ENCODE assay signal across 1 cellular context in the genomic region with DNA sequence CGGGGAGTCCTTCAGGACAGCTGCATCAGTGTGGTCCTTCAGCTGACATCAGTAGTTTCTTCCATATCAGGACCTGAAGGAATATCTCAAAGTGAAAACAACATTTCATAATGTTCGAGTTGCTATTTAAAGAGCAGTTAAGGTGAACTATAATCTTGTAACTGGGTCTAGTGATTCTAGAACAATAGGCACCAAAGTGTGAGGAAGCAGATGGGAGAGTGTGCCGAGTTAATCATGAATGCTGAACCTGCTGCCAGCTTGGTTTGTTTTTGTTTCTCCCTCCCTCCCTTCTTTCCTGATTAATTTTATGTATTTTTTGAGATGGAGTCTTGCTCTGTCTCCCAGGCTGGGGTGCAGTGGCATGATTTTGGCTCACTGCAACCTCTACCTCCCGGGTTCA.
TF ChIP-seq lines count a peak whose summit lies in the region.

No MANE protein-coding gene starts in this region.

TF ChIP-seq in GM23338, 12 proteins besides CTCF, POLR2A, EP300 and RAD21 (continued from another document):
- TF ChIP-seq, protein P1, sequence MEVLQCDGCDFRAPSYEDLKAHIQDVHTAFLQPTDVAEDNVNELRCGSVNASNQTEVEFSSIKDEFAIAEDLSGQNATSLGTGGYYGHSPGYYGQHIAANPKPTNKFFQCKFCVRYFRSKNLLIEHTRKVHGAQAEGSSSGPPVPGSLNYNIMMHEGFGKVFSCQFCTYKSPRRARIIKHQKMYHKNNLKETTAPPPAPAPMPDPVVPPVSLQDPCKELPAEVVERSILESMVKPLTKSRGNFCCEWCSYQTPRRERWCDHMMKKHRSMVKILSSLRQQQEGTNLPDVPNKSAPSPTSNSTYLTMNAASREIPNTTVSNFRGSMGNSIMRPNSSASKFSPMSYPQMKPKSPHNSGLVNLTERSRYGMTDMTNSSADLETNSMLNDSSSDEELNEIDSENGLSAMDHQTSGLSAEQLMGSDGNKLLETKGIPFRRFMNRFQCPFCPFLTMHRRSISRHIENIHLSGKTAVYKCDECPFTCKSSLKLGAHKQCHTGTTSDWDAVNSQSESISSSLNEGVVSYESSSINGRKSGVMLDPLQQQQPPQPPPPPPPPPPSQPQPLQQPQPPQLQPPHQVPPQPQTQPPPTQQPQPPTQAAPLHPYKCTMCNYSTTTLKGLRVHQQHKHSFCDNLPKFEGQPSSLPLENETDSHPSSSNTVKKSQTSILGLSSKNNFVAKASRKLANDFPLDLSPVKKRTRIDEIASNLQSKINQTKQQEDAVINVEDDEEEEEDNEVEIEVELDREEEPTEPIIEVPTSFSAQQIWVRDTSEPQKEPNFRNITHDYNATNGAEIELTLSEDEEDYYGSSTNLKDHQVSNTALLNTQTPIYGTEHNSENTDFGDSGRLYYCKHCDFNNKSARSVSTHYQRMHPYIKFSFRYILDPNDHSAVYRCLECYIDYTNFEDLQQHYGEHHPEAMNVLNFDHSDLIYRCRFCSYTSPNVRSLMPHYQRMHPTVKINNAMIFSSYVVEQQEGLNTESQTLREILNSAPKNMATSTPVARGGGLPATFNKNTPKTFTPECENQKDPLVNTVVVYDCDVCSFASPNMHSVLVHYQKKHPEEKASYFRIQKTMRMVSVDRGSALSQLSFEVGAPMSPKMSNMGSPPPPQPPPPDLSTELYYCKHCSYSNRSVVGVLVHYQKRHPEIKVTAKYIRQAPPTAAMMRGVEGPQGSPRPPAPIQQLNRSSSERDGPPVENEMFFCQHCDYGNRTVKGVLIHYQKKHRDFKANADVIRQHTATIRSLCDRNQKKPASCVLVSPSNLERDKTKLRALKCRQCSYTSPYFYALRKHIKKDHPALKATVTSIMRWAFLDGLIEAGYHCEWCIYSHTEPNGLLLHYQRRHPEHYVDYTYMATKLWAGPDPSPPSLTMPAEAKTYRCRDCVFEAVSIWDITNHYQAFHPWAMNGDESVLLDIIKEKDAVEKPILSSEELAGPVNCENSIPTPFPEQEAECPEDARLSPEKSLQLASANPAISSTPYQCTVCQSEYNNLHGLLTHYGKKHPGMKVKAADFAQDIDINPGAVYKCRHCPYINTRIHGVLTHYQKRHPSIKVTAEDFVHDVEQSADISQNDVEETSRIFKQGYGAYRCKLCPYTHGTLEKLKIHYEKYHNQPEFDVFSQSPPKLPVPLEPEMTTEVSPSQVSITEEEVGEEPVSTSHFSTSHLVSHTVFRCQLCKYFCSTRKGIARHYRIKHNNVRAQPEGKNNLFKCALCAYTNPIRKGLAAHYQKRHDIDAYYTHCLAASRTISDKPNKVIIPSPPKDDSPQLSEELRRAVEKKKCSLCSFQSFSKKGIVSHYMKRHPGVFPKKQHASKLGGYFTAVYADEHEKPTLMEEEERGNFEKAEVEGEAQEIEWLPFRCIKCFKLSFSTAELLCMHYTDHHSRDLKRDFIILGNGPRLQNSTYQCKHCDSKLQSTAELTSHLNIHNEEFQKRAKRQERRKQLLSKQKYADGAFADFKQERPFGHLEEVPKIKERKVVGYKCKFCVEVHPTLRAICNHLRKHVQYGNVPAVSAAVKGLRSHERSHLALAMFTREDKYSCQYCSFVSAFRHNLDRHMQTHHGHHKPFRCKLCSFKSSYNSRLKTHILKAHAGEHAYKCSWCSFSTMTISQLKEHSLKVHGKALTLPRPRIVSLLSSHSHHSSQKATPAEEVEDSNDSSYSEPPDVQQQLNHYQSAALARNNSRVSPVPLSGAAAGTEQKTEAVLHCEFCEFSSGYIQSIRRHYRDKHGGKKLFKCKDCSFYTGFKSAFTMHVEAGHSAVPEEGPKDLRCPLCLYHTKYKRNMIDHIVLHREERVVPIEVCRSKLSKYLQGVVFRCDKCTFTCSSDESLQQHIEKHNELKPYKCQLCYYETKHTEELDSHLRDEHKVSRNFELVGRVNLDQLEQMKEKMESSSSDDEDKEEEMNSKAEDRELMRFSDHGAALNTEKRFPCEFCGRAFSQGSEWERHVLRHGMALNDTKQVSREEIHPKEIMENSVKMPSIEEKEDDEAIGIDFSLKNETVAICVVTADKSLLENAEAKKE (CRISPR knock-in tag; IDR thresholded peaks at IDR 0.05): no peak
- TF ChIP-seq JUNB (IDR thresholded peaks at IDR 0.05; ENCODE audit: unreplicated experiment) (no peak), ZNF114 (CRISPR knock-in tag; IDR thresholded peaks at IDR 0.05) (no peak), NANOG (IDR thresholded peaks at IDR 0.05; ENCODE audit: borderline replicate concordance) (no peak), ZNF331 (CRISPR knock-in tag; IDR thresholded peaks at IDR 0.05; ENCODE audit: low read depth) (no peak)
- TF ChIP-seq, protein P2, sequence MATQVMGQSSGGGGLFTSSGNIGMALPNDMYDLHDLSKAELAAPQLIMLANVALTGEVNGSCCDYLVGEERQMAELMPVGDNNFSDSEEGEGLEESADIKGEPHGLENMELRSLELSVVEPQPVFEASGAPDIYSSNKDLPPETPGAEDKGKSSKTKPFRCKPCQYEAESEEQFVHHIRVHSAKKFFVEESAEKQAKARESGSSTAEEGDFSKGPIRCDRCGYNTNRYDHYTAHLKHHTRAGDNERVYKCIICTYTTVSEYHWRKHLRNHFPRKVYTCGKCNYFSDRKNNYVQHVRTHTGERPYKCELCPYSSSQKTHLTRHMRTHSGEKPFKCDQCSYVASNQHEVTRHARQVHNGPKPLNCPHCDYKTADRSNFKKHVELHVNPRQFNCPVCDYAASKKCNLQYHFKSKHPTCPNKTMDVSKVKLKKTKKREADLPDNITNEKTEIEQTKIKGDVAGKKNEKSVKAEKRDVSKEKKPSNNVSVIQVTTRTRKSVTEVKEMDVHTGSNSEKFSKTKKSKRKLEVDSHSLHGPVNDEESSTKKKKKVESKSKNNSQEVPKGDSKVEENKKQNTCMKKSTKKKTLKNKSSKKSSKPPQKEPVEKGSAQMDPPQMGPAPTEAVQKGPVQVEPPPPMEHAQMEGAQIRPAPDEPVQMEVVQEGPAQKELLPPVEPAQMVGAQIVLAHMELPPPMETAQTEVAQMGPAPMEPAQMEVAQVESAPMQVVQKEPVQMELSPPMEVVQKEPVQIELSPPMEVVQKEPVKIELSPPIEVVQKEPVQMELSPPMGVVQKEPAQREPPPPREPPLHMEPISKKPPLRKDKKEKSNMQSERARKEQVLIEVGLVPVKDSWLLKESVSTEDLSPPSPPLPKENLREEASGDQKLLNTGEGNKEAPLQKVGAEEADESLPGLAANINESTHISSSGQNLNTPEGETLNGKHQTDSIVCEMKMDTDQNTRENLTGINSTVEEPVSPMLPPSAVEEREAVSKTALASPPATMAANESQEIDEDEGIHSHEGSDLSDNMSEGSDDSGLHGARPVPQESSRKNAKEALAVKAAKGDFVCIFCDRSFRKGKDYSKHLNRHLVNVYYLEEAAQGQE (IDR thresholded peaks at IDR 0.05; ENCODE audit: unreplicated experiment): no peak
- TF ChIP-seq, protein P3, sequence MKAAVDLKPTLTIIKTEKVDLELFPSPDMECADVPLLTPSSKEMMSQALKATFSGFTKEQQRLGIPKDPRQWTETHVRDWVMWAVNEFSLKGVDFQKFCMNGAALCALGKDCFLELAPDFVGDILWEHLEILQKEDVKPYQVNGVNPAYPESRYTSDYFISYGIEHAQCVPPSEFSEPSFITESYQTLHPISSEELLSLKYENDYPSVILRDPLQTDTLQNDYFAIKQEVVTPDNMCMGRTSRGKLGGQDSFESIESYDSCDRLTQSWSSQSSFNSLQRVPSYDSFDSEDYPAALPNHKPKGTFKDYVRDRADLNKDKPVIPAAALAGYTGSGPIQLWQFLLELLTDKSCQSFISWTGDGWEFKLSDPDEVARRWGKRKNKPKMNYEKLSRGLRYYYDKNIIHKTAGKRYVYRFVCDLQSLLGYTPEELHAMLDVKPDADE (IDR thresholded peaks at IDR 0.05): no peak
